Comparison of ENCODE assay signal across 8 cellular contexts in genomic region chr10:67763499-67764011, GRCh38.
DNase-seq lines count a peak whose midpoint lies in the region; FAIRE-seq and TF ChIP-seq lines count a peak whose summit lies in the region.

No MANE protein-coding gene starts in this region.

- in situ Hi-C loops in astrocyte of the cerebellum (cut with HindIII; ENCODE audit: low sequenced_read_pairs) = no loop called here

- TF ChIP-seq CTCF in NB4 (IDR thresholded peaks at IDR 0.05; ENCODE audit: low read depth, low read length) (no peak), astrocyte of the cerebellum (IDR thresholded peaks at IDR 0.05; ENCODE audit: low read depth, low read length, missing control alignments) (no peak), retinal pigment epithelial cell (conservative IDR thresholded peaks at IDR 0.05; ENCODE audit: low read depth, low read length) (no peak)

- DNase-seq in ELR (ENCODE audit: low read depth) (peak; percentile 64), HCEC 1CT (peak; percentile 23), NB4 (ENCODE audit: low read depth) (peak; percentile 63), T-helper 2 cell (peak; percentile 40 to 85 (median 69)), astrocyte of the cerebellum (ENCODE audit: low read depth) (peak; percentile 22), hippocampal formation (lab: John Stamatoyannopoulos, UW) (peak; percentile 57 to 80), retinal pigment epithelial cell (ENCODE audit: low read depth) (no peak), GM12891 (ENCODE audit: insufficient read length, low spot score) (no peak)

- FAIRE-seq in GM12891 (lab: Jason Lieb, UNC) = no peak

- TF ChIP-seq POLR2A in NB4 (IDR thresholded peaks at IDR 0.05; ENCODE audit: extremely low read depth, insufficient read length) (no peak), GM12891 (IDR thresholded peaks at IDR 0.05; ENCODE audit: low read depth, low read length) (no peak)

- H3K4me3 ChIP-seq in NB4 (ENCODE audit: low read depth, low read length) (peak overlapping the region; percentile 89), astrocyte of the cerebellum (ENCODE audit: low read depth, low read length) (peak overlapping the region; percentile 87), retinal pigment epithelial cell (ENCODE audit: low read length) (peak overlapping the region; percentile 77)

TF ChIP-seq in GM12891, 5 proteins besides CTCF, POLR2A, EP300 and RAD21:
- no peak for TF ChIP-seq PAX5 (IDR thresholded peaks at IDR 0.05; ENCODE audit: insufficient read depth, low read length, severe bottlenecking)
- no peak for TF ChIP-seq SPI1 (IDR thresholded peaks at IDR 0.05; ENCODE audit: low read depth, low read length)
- TF ChIP-seq TAF1 (IDR thresholded peaks at IDR 0.05; ENCODE audit: low read depth, low read length) = no peak

Comparison
In these comparisons a context has a peak if more than half of its experiments do, and no peak if none do; other contexts are left out.
1. DNase-seq: peak in ELR (single experiment), HCEC 1CT (single experiment), NB4 (single experiment), T-helper 2 cell (5 of 5), astrocyte of the cerebellum (single experiment) and hippocampal formation (2 of 2); none in retinal pigment epithelial cell (single experiment) and GM12891 (single experiment).
2. Peak in every context shown above with its lines, with median percentiles within 50 percentile points of each other: H3K4me3 ChIP-seq.